In genomic region chr2:11778923-11779757, GRCh38 we compare ENCODE assay signal across 7 cellular contexts. TPM values are rescaled to one million over a fixed set of nuclear protein-coding genes. Genes with fewer than 3 reads are reported as not detected.
DNase-seq lines count a peak whose midpoint lies in the region; TF ChIP-seq lines count a peak whose summit lies in the region.

No MANE protein-coding gene starts in this region.

- TF ChIP-seq EP300 in sigmoid colon (IDR thresholded peaks at IDR 0.05) = no peak

- 20 to 24% (median 22%) methylated on average over 23 of the region's 23 CpGs for WGBS in adrenal gland, 4 donors
- 27% methylated on average over 23 of the region's 23 CpGs for WGBS in sigmoid colon, 2 donors

- no peak overlapping the region for H3K4me3 ChIP-seq in GM12875 (ENCODE audit: low read depth, low read length)
- no peak overlapping the region for H3K4me3 ChIP-seq in MG63
- H3K4me3 ChIP-seq in adrenal gland = no peak overlapping the region
- H3K4me3 ChIP-seq in right atrium auricular region = no peak overlapping the region
- H3K4me3 ChIP-seq in sigmoid colon = no peak overlapping the region

- H3K4me1 ChIP-seq in adrenal gland (replicated peaks in 1 of 2) (peaks cover 0 to 14% of the 10 kb centered on the region in 2 donors), right atrium auricular region (peaks cover 0 to 10% of the 10 kb centered on the region in 2 donors), sigmoid colon (peaks cover 0 to 33% (median 27%) of the 10 kb centered on the region in 4 donors)

- peak; percentile 93 for TF ChIP-seq CTCF in GM12875 (IDR thresholded peaks at IDR 0.05; ENCODE audit: borderline replicate concordance, insufficient read depth, low read depth, low read length)
- peak; percentile 95 to 99 (median 97) for TF ChIP-seq CTCF in adrenal gland (IDR thresholded peaks at IDR 0.05)
- peak; percentile 97 to 99 for TF ChIP-seq CTCF in right atrium auricular region (IDR thresholded peaks at IDR 0.05)
- peak; percentile 91 to 98 (median 95) for TF ChIP-seq CTCF in sigmoid colon (IDR thresholded peaks at IDR 0.05)

- intact Hi-C loops in adrenal gland (cut with DNase I) = loop anchor here (2.0 to 5.0 kb wide), 3 partner anchors 37 to 92 kb away; no protein-coding TSS in a partner anchor
- intact Hi-C loops in sigmoid colon (cut with DNase I) = loop anchor here (1.0 to 2.0 kb wide), 3 partner anchors 32 to 300 kb away; no protein-coding TSS in a partner anchor

- H3K27ac ChIP-seq in adrenal gland = no peak overlapping the region
- no peak overlapping the region for H3K27ac ChIP-seq in right atrium auricular region
- H3K27ac ChIP-seq in sigmoid colon = no peak overlapping the region

- DNase-seq in HCEC 1CT (peak; percentile 49), MG63 (peak; percentile 95), T-helper 1 cell (peak; percentile 74 to 85 (median 80)), adrenal gland (peak; percentile 70 to 89 (median 80)), right atrium auricular region (ENCODE audit: low spot score) (peak; percentile 77), sigmoid colon (peak; percentile 87)

- no peaks in the 10 kb centered on the region for H3K27me3 ChIP-seq in MG63
- H3K27me3 ChIP-seq in adrenal gland = no peaks in the 10 kb centered on the region
- H3K27me3 ChIP-seq in right atrium auricular region = no peaks in the 10 kb centered on the region
- no peaks in the 10 kb centered on the region for H3K27me3 ChIP-seq in sigmoid colon

- H3K9me3 ChIP-seq in MG63 (no peaks in the 10 kb centered on the region), adrenal gland (replicated peaks in 1 of 3) (no peaks in the 10 kb centered on the region), right atrium auricular region (no peaks in the 10 kb centered on the region), sigmoid colon (no peaks in the 10 kb centered on the region)

- TF ChIP-seq POLR2A in adrenal gland (IDR thresholded peaks at IDR 0.05) = no peak
- TF ChIP-seq POLR2A in sigmoid colon (IDR thresholded peaks at IDR 0.05) = no peak

- peaks cover 95% of the 10 kb centered on the region for H3K36me3 ChIP-seq in MG63
- peaks cover 0 to 55% of the 10 kb centered on the region in 2 donors for H3K36me3 ChIP-seq in adrenal gland (replicated peaks in 1 of 2)
- peaks cover 57% of the 10 kb centered on the region for H3K36me3 ChIP-seq in right atrium auricular region
- H3K36me3 ChIP-seq in sigmoid colon = peaks cover under 1 to 53% (median 20%) of the 10 kb centered on the region in 4 donors

RNA-seq across cellular contexts. Expression of gene LPIN1, which starts 32.7 kb away (rescaled TPM):
- total RNA-seq in MG63 (2014; rRNA removed; shearing (Covaris generic); ENCODE audit: low replicate concordance) = 139 and 207 TPM in 2 replicates
- total RNA-seq in adrenal gland (10 to 100 TPM; 19.9 to 53.4 (median 36.8) TPM), right atrium auricular region (10 to 100 TPM; 21.0 to 27.4 TPM), sigmoid colon (10 to 100 TPM; 27.5 to 37.4 (median 30.6) TPM)
- polyA plus RNA-seq in adrenal gland (10 to 100 TPM; 17.0 to 58.3 (median 23.3) TPM), sigmoid colon (10 to 100 TPM in 1 of 3 donors, 1 to 10 TPM in 2; 4.2 to 29.2 (median 4.9) TPM)
